ENCODE assay signal across 20 cellular contexts in genomic region chr7:154167807-154168206, GRCh38.
A peak's percentile ranks its signal among the peaks of the same experiment; 100 is the strongest.
DNase-seq lines count a peak whose midpoint lies in the region; ATAC-seq and TF ChIP-seq lines count a peak whose summit lies in the region.
"Had no signal": no experiment of that assay in that cellular context is flagged by ENCODE, and none has a peak within 500 bp of the region (broad histone marks: within the 10 kb centered on the region; RNA-seq: fewer than 3 reads in every experiment).

No MANE protein-coding gene starts in this region.

- no peak for ATAC-seq in GM21825 (IDR thresholded peaks at IDR 0.05; ENCODE audit: unreplicated experiment)
- ATAC-seq: T-helper 17 cell had no signal

- peak overlapping the region in 3 of 5 experiments; percentile 21 to 96 (median 58) for H3K27ac Mint-ChIP-seq in brain
- no peak overlapping the region for H3K27ac Mint-ChIP-seq in HFFc6
- H3K27ac Mint-ChIP-seq: H9, IgD-negative memory B cell, T-helper 17 cell had no signal

- H3K4me1 Mint-ChIP-seq in brain (peaks cover 13% of the 10 kb centered on the region), HFFc6 (ENCODE audit: low read depth) (no peaks in the 10 kb centered on the region)
- H3K4me1 Mint-ChIP-seq: T-helper 17 cell had no signal

- H3K27me3 Mint-ChIP-seq in brain (no peaks in the 10 kb centered on the region), HFFc6 (ENCODE audit: insufficient read depth) (no peaks in the 10 kb centered on the region; the same call in 1 of the 2 replicates)
- H3K27me3 Mint-ChIP-seq: IgD-negative memory B cell, T-helper 17 cell had no signal

- peaks cover 0 to 2% (median 0%) of the 10 kb centered on the region in 5 experiments for H3K9me3 Mint-ChIP-seq in brain
- H3K9me3 Mint-ChIP-seq in HFFc6: peaks cover 43% of the 10 kb centered on the region
- H3K9me3 Mint-ChIP-seq: H9 had no signal

- H3K4me3 Mint-ChIP-seq in brain (no peak overlapping the region), HFFc6 (no peak overlapping the region)
- H3K4me3 Mint-ChIP-seq: H9, IgD-negative memory B cell, T-helper 17 cell had no signal

- DNase-seq in NCI-H1092 treated with DMSO at 0.1 percent for 48 hours (lab: John Stamatoyannopoulos, UW): peak; percentile 78
- DNase-seq in NCI-H345 treated with DMSO at 0.1 percent for 48 hours (lab: John Stamatoyannopoulos, UW; ENCODE audit: unreplicated experiment): peak; percentile 31
- peak; percentile 37 for DNase-seq in pons (ENCODE audit: low spot score)
- DNase-seq in HFFc6: no peak
- no peak for DNase-seq in ureter (ENCODE audit: low spot score)
- DNase-seq: AML-193, DMS79 treated with DMSO at 0.1 percent for 48 hours, H9, Kasumi-1, MG63, NCI-H1048, NCI-H1694, NCI-H2171, NCI-H446 treated with DMSO at 0.1 percent for 48 hours, NCI-H69, SIG-M5, T-helper 17 cell had no signal

- TF ChIP-seq CTCF in brain (conservative IDR thresholded peaks at IDR 0.05): no peak
- no peak for TF ChIP-seq CTCF in HFFc6 (IDR thresholded peaks at IDR 0.05)

- H3K36me3 Mint-ChIP-seq in brain: no peaks in the 10 kb centered on the region
- H3K36me3 Mint-ChIP-seq in HFFc6 (ENCODE audit: low read depth): no peaks in the 10 kb centered on the region

Comparison
In these comparisons a context has a peak if more than half of its experiments do, and no peak if none do; other contexts are left out.
1. DNase-seq: peak in NCI-H1092 treated with DMSO at 0.1 percent for 48 hours (single experiment), NCI-H345 treated with DMSO at 0.1 percent for 48 hours (single experiment) and pons (single experiment); none in HFFc6 (single experiment) and ureter (single experiment).